ENCODE assay signal across 13 cellular contexts in the genomic region with DNA sequence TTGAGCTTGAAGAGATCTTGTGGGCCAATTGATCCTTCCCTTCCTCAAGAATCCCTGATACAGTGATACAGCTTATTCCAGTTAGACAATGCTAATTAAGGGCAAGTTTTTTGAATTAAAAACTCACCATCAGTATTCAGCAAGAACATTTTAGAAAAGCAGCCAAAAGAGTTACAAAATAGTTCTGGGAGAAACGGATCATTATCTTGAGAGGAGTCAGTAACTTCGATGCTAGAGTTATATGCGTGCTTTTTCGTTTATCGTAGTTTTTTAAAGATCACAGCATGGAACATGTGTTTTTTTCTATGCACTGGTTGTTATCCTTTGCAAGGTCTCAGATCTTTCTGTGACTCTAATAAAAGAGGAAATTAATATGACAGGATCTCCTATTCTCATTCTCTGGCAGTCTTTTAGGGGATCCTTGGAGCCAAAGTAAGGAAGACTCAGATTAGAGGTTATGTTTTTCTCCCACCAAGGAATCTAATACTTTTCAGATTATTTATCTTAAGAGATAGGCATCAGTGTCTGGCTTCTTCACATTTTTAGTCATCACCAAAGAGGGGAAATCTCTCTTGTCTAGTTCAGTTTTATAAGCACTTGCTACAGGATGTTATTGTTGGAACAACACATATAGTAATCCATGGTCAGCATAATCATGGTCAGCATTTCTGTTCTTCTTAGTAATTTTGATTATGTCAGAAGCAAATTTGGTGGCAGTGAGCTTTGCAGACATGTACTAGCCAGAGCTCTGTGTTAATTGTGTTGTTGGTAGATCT.
DNase-seq lines count a peak whose midpoint lies in the region; ATAC-seq, FAIRE-seq and TF ChIP-seq lines count a peak whose summit lies in the region.
"Had no signal": no experiment of that assay in that cellular context is flagged by ENCODE, and none has a peak within 500 bp of the region (broad histone marks: within the 10 kb centered on the region; RNA-seq: fewer than 3 reads in every experiment).

No MANE protein-coding gene starts in this region.

- H3K27ac ChIP-seq in HepG2 (ENCODE audit: extremely low read length, insufficient read depth, low read length) (peak overlapping the region; percentile 19), vagina (peak overlapping the region; percentile 2)

- no peaks in the 10 kb centered on the region for H3K27me3 Mint-ChIP-seq in dendritic cell treated with granulocyte-macrophage colony-stimulating factor and Interleukin-4, amounts not matched to agents 40 ng/mL and 50 ng/mL, for 4 days

- no peak overlapping the region for H2AFZ ChIP-seq in HepG2 (ENCODE audit: low read length)

- peaks cover 16% of the 10 kb centered on the region for H3K4me1 Mint-ChIP-seq in dendritic cell treated with granulocyte-macrophage colony-stimulating factor and Interleukin-4, amounts not matched to agents 40 ng/mL and 50 ng/mL, for 4 days (ENCODE audit: low read depth)
- H3K4me1 Mint-ChIP-seq: WTC11 had no signal

- no TSS peak for BruUV-seq in HepG2 (replicated peaks; lab: Mats Ljungman, UMichigan)

- ATAC-seq in HepG2, result no peak
- ATAC-seq in GM18511 (IDR thresholded peaks at IDR 0.05; ENCODE audit: unreplicated experiment), result no peak
- ATAC-seq: natural killer cell, WTC11 had no signal

- TF ChIP-seq CTCF in HepG2 (CRISPR knock-in tag; IDR thresholded peaks at IDR 0.05) (no peak), vagina (IDR thresholded peaks at IDR 0.05) (no peak)

- H3K4me3 Mint-ChIP-seq in dendritic cell treated with granulocyte-macrophage colony-stimulating factor and Interleukin-4, amounts not matched to agents 40 ng/mL and 50 ng/mL, for 4 days, result no peak overlapping the region
- H3K4me3 Mint-ChIP-seq: activated T-helper 1 cell treated with anti-CD3 and anti-CD28 coated beads, Interleukin-12 subunit alpha, Interleukin-12 subunit beta, Interleukin-2, Interleukin-4 antibody, amounts not matched to agents 30 ng/mL and 10 ng/mL and 1 ng/mL, durations not matched to agents 14 hours and 24 hours and 36 hours; natural killer cell; WTC11 had no signal

- H3K4me3 ChIP-seq in HepG2 (replicated peaks in 1 of 3; ENCODE audit: insufficient read depth in 1 of 3, low read depth in 2 of 3, low read length in 3 of 3), result no peak overlapping the region
- H3K4me3 ChIP-seq in vagina, result no peak overlapping the region

- TF ChIP-seq RAD21 in HepG2 (CRISPR knock-in tag; IDR thresholded peaks at IDR 0.05), result no peak

- in situ Hi-C loops in HepG2 (cut with HindIII; ENCODE audit: extremely low pct_ligation_motif_present, low pct_unique_long_range_greater_than_20kb), result no loop called here

- CTCF ChIA-PET in HepG2 (lab: Yijun Ruan, JAX; ENCODE audit: low intra/inter-chr PET ratio, low total read pairs), result no interaction called here

- no peaks in the 10 kb centered on the region for H3K27me3 ChIP-seq in HepG2 (ENCODE audit: control insufficient read depth in 1 of 2, insufficient read depth in 2 of 2, low read length in 2 of 2)
- no peaks in the 10 kb centered on the region for H3K27me3 ChIP-seq in vagina

- H3K9ac ChIP-seq in HepG2 (ENCODE audit: insufficient read depth, low read depth, low read length), result no peak overlapping the region

- TF ChIP-seq POLR2A in HepG2 (IDR thresholded peaks at IDR 0.05; ENCODE audit: insufficient read depth in 1 of 2, low read depth in 2 of 2, low read length in 2 of 2), result no peak
- no peak for TF ChIP-seq POLR2A in vagina (IDR thresholded peaks at IDR 0.05)

- H3K36me3 Mint-ChIP-seq in dendritic cell treated with granulocyte-macrophage colony-stimulating factor and Interleukin-4, amounts not matched to agents 40 ng/mL and 50 ng/mL, for 4 days (ENCODE audit: low read depth), result no peaks in the 10 kb centered on the region
- H3K36me3 Mint-ChIP-seq: natural killer cell, WTC11 had no signal

- intact Hi-C loops in dendritic cell treated with granulocyte-macrophage colony-stimulating factor and Interleukin-4, amounts not matched to agents 40 ng/mL and 50 ng/mL, for 4 days (cut with micrococcal nuclease), result no loop called here
- intact Hi-C loops in HepG2 (cut with micrococcal nuclease; ENCODE audit: unreplicated experiment) (loop anchor here (5.0 to 10.0 kb wide), 3 partner anchors 89 to 137 kb away; partner anchors contain the start of gene PDLIM5), vagina (cut with DNase I) (loop anchor here (10.0 kb wide), 1 partner anchor 107 kb away; the partner anchor contains the start of gene PDLIM5)

- no peaks in the 10 kb centered on the region for H3K9me3 Mint-ChIP-seq in dendritic cell treated with granulocyte-macrophage colony-stimulating factor and Interleukin-4, amounts not matched to agents 40 ng/mL and 50 ng/mL, for 4 days
- H3K9me3 Mint-ChIP-seq: activated T-helper 1 cell treated with anti-CD3 and anti-CD28 coated beads, Interleukin-12 subunit alpha, Interleukin-12 subunit beta, Interleukin-2, Interleukin-4 antibody, amounts not matched to agents 30 ng/mL and 10 ng/mL and 1 ng/mL, durations not matched to agents 14 hours and 24 hours and 36 hours; natural killer cell had no signal

- peak; percentile 22 for DNase-seq in NCI-H226
- no peak for DNase-seq in HepG2 (ENCODE audit: low spot score)
- DNase-seq in vagina (ENCODE audit: extremely low spot score in 2 of 2), result no peak
- DNase-seq in NOMO-1 (lab: John Stamatoyannopoulos, UW; ENCODE audit: unreplicated experiment in 2 of 2), result no peak
- no peak for DNase-seq in HUDEP-2 (lab: John Stamatoyannopoulos, UW; ENCODE audit: unreplicated experiment in 76 of 76)
- DNase-seq: natural killer cell; NCI-H2227 treated with DMSO at 0.1 percent for 48 hours; SHP77 treated with DMSO at 0.1 percent for 48 hours; stimulated activated CD4-positive, alpha-beta T cell treated with anti-CD3 and anti-CD28 coated beads, Interleukin-2, amount 100 ng/mL, for 48 hours had no signal

- TF ChIP-seq EP300 in HepG2 (IDR thresholded peaks at IDR 0.05; ENCODE audit: low read depth in 2 of 2, low read length in 2 of 2) (no peak), HepG2 (CRISPR knock-in tag; IDR thresholded peaks at IDR 0.05; ENCODE audit: borderline replicate concordance) (no peak)

- H3K27ac Mint-ChIP-seq in dendritic cell treated with granulocyte-macrophage colony-stimulating factor and Interleukin-4, amounts not matched to agents 40 ng/mL and 50 ng/mL, for 4 days, result peak overlapping the region; percentile 57
- H3K27ac Mint-ChIP-seq: activated T-helper 1 cell treated with anti-CD3 and anti-CD28 coated beads, Interleukin-12 subunit alpha, Interleukin-12 subunit beta, Interleukin-2, Interleukin-4 antibody, amounts not matched to agents 30 ng/mL and 10 ng/mL and 1 ng/mL, durations not matched to agents 14 hours and 24 hours and 36 hours; natural killer cell; WTC11 had no signal

- no peaks in the 10 kb centered on the region for H3K36me3 ChIP-seq in HepG2 (replicated peaks in 1 of 2; ENCODE audit: control insufficient read depth in 1 of 2, insufficient read depth in 2 of 2, low read length in 2 of 2)
- no peaks in the 10 kb centered on the region for H3K36me3 ChIP-seq in vagina

- no peak overlapping the region for H3K4me2 ChIP-seq in HepG2 (ENCODE audit: low read depth, low read length)

- H3K79me2 ChIP-seq in HepG2 (ENCODE audit: insufficient read depth, low read length), result peaks cover 12% of the 10 kb centered on the region

- H3K4me1 ChIP-seq in HepG2 (ENCODE audit: insufficient read depth, low read length) (peaks cover 67% of the 10 kb centered on the region), vagina (peaks cover 48% of the 10 kb centered on the region)

- POLR2A ChIA-PET in HepG2 (lab: Yijun Ruan, JAX), result no interaction called here

- no peaks in the 10 kb centered on the region for H4K20me1 ChIP-seq in HepG2 (ENCODE audit: insufficient read depth, low read length)

- WGBS in HepG2 (ENCODE audit: low lambda C conversion rate), result 99% methylated on average over 5 of the region's 5 CpGs

- FAIRE-seq in HepG2 (lab: Jason Lieb, UNC), result no peak

- H3K9me3 ChIP-seq in HepG2 (ENCODE audit: low read length) (no peaks in the 10 kb centered on the region), vagina (no peaks in the 10 kb centered on the region)

TF ChIP-seq in HepG2, 621 proteins besides CTCF, POLR2A, EP300 and RAD21:
- TF ChIP-seq MXD4 (CRISPR knock-in tag; IDR thresholded peaks at IDR 0.05), result no peak
- no peak for TF ChIP-seq SIX1 (CRISPR knock-in tag; IDR thresholded peaks at IDR 0.05; ENCODE audit: borderline replicate concordance)
- peak; percentile 27 to 68; a peak in 2 of 4 replicates for TF ChIP-seq MAFK (conservative IDR thresholded peaks at IDR 0.05 in 1 of 2, IDR thresholded peaks at IDR 0.05 in 1 of 2; ENCODE audit: low read length in 2 of 2)
- TF ChIP-seq, protein P1, sequence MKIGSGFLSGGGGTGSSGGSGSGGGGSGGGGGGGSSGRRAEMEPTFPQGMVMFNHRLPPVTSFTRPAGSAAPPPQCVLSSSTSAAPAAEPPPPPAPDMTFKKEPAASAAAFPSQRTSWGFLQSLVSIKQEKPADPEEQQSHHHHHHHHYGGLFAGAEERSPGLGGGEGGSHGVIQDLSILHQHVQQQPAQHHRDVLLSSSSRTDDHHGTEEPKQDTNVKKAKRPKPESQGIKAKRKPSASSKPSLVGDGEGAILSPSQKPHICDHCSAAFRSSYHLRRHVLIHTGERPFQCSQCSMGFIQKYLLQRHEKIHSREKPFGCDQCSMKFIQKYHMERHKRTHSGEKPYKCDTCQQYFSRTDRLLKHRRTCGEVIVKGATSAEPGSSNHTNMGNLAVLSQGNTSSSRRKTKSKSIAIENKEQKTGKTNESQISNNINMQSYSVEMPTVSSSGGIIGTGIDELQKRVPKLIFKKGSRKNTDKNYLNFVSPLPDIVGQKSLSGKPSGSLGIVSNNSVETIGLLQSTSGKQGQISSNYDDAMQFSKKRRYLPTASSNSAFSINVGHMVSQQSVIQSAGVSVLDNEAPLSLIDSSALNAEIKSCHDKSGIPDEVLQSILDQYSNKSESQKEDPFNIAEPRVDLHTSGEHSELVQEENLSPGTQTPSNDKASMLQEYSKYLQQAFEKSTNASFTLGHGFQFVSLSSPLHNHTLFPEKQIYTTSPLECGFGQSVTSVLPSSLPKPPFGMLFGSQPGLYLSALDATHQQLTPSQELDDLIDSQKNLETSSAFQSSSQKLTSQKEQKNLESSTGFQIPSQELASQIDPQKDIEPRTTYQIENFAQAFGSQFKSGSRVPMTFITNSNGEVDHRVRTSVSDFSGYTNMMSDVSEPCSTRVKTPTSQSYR (CRISPR knock-in tag; IDR thresholded peaks at IDR 0.05; ENCODE audit: borderline replicate concordance), result no peak
- TF ChIP-seq MAFF (IDR thresholded peaks at IDR 0.05; ENCODE audit: low read depth, low read length), result peak; percentile 61
- no peak for TF ChIP-seq ZNF562 (CRISPR knock-in tag; IDR thresholded peaks at IDR 0.05; ENCODE audit: borderline replicate concordance)
- no peak for TF ChIP-seq ZSCAN25 (CRISPR knock-in tag; IDR thresholded peaks at IDR 0.05)
TF ChIP-seq in HepG2: peak in this region for 2.
